Comparison of ENCODE assay signal across 8 cellular contexts in genomic region chr3:72938471-72939265, GRCh38. TPM values are rescaled to one million over a fixed set of nuclear protein-coding genes. Genes with fewer than 3 reads are reported as not detected.
DNase-seq lines count a peak whose midpoint lies in the region; ATAC-seq and TF ChIP-seq lines count a peak whose summit lies in the region.

No MANE protein-coding gene starts in this region.

- peak overlapping the region in 1 of 3 donors; percentile 26 for H3K27ac ChIP-seq in right lobe of liver
- H3K27ac ChIP-seq in testis: peak overlapping the region; percentile 15 to 55

- peak; percentile 91 to 94 for ATAC-seq in activated T-cell treated with anti-CD3 and anti-CD28 coated beads, Interleukin-2, amount 50 U/mL, for 72 hours (replicated peaks in 1 of 2)
- ATAC-seq in GM21515 (IDR thresholded peaks at IDR 0.05; ENCODE audit: unreplicated experiment) (peak; percentile 82), right lobe of liver (peak; percentile 92 to 96 (median 94))

- H3K36me3 ChIP-seq in right lobe of liver (no peaks in the 10 kb centered on the region), testis (ENCODE audit: low read depth, missing control alignments) (no peaks in the 10 kb centered on the region)

- DNase-seq in activated T-cell treated with anti-CD3 and anti-CD28 coated beads, Interleukin-2, amount 50 U/mL, for 72 hours: peak in 1 of 2 donors; percentile 21
- no peak for DNase-seq in activated T-cell treated with anti-CD3 and anti-CD28 coated beads, Interleukin-2, amount 50 U/mL, for 48 hours
- peak; percentile 55 for DNase-seq in Jurkat, Clone E6-1 (ENCODE audit: low read depth, low spot score)
- DNase-seq in SHP77 (lab: John Stamatoyannopoulos, UW) (peak; percentile 41 to 70), dedifferentiated amniotic fluid mesenchymal stem cell (ENCODE audit: extremely low spot score) (peak; percentile 90), right lobe of liver (peak in 1 of 3 donors; percentile 54), testis (peak; percentile 81)

- intact Hi-C loops in right lobe of liver (cut with DNase I) (loop anchor here in 1 of 2 donors (10.0 kb wide), 1 partner anchor 136 kb away; no protein-coding TSS in a partner anchor), testis (cut with DNase I; ENCODE audit: low total_unique reads) (no loop called here)

- peaks cover 4% of the 10 kb centered on the region for H3K27me3 Mint-ChIP-seq in activated T-cell treated with anti-CD3 and anti-CD28 coated beads, Interleukin-2, amount 50 U/mL, for 72 hours (ENCODE audit: low read depth)

- H3K4me3 Mint-ChIP-seq in activated T-cell treated with anti-CD3 and anti-CD28 coated beads, Interleukin-2, amount 50 U/mL, for 72 hours: no peak overlapping the region

- TF ChIP-seq POLR2A in right lobe of liver (IDR thresholded peaks at IDR 0.05) (no peak), testis (IDR thresholded peaks at IDR 0.05) (no peak)

- no peak overlapping the region for H3K4me3 ChIP-seq in Jurkat, Clone E6-1 (ENCODE audit: low read length)
- H3K4me3 ChIP-seq in right lobe of liver (no peak overlapping the region), testis (no peak overlapping the region)

- peaks cover 0 to 4% (median 0%) of the 10 kb centered on the region in 4 donors for H3K4me1 ChIP-seq in right lobe of liver
- peaks cover 11% of the 10 kb centered on the region for H3K4me1 ChIP-seq in testis

- TF ChIP-seq CTCF in right lobe of liver (IDR thresholded peaks at IDR 0.05) (peak; percentile 54 to 96 (median 58)), testis (IDR thresholded peaks at IDR 0.05) (peak; percentile 69 to 82 (median 80))

- no peaks in the 10 kb centered on the region for H3K9me3 Mint-ChIP-seq in activated T-cell treated with anti-CD3 and anti-CD28 coated beads, Interleukin-2, amount 50 U/mL, for 72 hours

- H3K36me3 Mint-ChIP-seq in activated T-cell treated with anti-CD3 and anti-CD28 coated beads, Interleukin-2, amount 50 U/mL, for 72 hours (ENCODE audit: insufficient read depth in 2 of 2): no peaks in the 10 kb centered on the region

- 4% methylated on average over 5 of the region's 5 CpGs for WGBS in right lobe of liver (ENCODE audit: insufficient coverage, low coverage, low lambda C conversion rate, missing lambda C conversion rate)
- WGBS in testis, 2 donors: 27 to 39% methylated on average over 5 of the region's 5 CpGs

- no peak overlapping the region for H3K27ac Mint-ChIP-seq in activated T-cell treated with anti-CD3 and anti-CD28 coated beads, Interleukin-2, amount 50 U/mL, for 72 hours

- H3K27me3 ChIP-seq in right lobe of liver (no peaks in the 10 kb centered on the region), testis (no peaks in the 10 kb centered on the region)

- no peaks in the 10 kb centered on the region for H3K4me1 Mint-ChIP-seq in activated T-cell treated with anti-CD3 and anti-CD28 coated beads, Interleukin-2, amount 50 U/mL, for 72 hours (ENCODE audit: low read depth)

- H3K9me3 ChIP-seq in right lobe of liver: no peaks in the 10 kb centered on the region
- H3K9me3 ChIP-seq in testis: no peaks in the 10 kb centered on the region

RNA-seq across cellular contexts. Expression of gene GXYLT2, which starts 50.8 kb away (rescaled TPM):
- total RNA-seq in activated T-cell treated with anti-CD3 and anti-CD28 coated beads, Interleukin-2, amount 50 U/mL, for 72 hours: under 1 TPM; 0.23 to 0.26 TPM
- 26.9 TPM for polyA plus RNA-seq in Jurkat, Clone E6-1 (2012; ENCODE audit: insufficient read depth, insufficient read length)
- total RNA-seq in right lobe of liver: under 1 TPM in 5 of 6 experiments, not detected in 1; 0.06 to 0.69 (median 0.12) TPM
- total RNA-seq in testis: 10 to 100 TPM; 17.6 to 27.8 TPM
- 9.7 TPM for polyA plus RNA-seq in testis (ENCODE audit: insufficient read depth, low read depth, low replicate concordance)

RNA-seq across cellular contexts. Expression of gene PPP4R2, which starts 57.9 kb away (rescaled TPM):
- 100 to 1,000 TPM in 1 of 2 donors, 10 to 100 TPM in 1; 99.5 to 101 TPM for total RNA-seq in activated T-cell treated with anti-CD3 and anti-CD28 coated beads, Interleukin-2, amount 50 U/mL, for 72 hours
- polyA plus RNA-seq in Jurkat, Clone E6-1 (2012; ENCODE audit: insufficient read depth, insufficient read length): 67.7 TPM
- total RNA-seq in right lobe of liver: 10 to 100 TPM; 23.7 to 56.1 (median 42.3) TPM
- total RNA-seq in testis: 10 to 100 TPM; 67.7 to 68.2 TPM
- polyA plus RNA-seq in testis (ENCODE audit: insufficient read depth, low read depth, low replicate concordance): 38.1 TPM

Comparison
In these comparisons a context has a peak if more than half of its experiments do, and no peak if none do; other contexts are left out.
1. DNase-seq: peak in Jurkat, Clone E6-1 (single experiment), SHP77 (2 of 2), dedifferentiated amniotic fluid mesenchymal stem cell (single experiment) and testis (single experiment); none in activated T-cell treated with anti-CD3 and anti-CD28 coated beads, Interleukin-2, amount 50 U/mL, for 48 hours (0 of 2).
2. RNA of gene GXYLT2, which starts 50.8 kb away (total RNA-seq): 17.6 to 27.8 TPM in testis; 0.23 to 0.26 TPM in activated T-cell treated with anti-CD3 and anti-CD28 coated beads, Interleukin-2, amount 50 U/mL, for 72 hours and 0.06 to 0.69 TPM in right lobe of liver; every median in the first group is over 10 times any median in the second.
3. Peak in every context shown above with its lines, with median percentiles within 50 percentile points of each other: ATAC-seq.